In genomic region chr10:77649333-77650331, GRCh38 we compare ENCODE assay signal across 20 cellular contexts. TPM values are rescaled to one million over a fixed set of nuclear protein-coding genes. Genes with fewer than 3 reads are reported as not detected.
DNase-seq lines count a peak whose midpoint lies in the region; ATAC-seq and TF ChIP-seq lines count a peak whose summit lies in the region.
"Had no signal": no experiment of that assay in that cellular context is flagged by ENCODE, and none has a peak within 500 bp of the region (broad histone marks: within the 10 kb centered on the region; RNA-seq: fewer than 3 reads in every experiment).

No MANE protein-coding gene starts in this region.

- no peaks in the 10 kb centered on the region for H3K4me1 ChIP-seq in HAP-1

- H3K4me3 ChIP-seq in iPS-18c (ENCODE audit: insufficient read depth, low read depth, low read length) (peak overlapping the region; percentile 5; the same call in 1 of the 2 replicates), HAP-1 (no peak overlapping the region)

- H3K27ac Mint-ChIP-seq in activated naive CD4-positive, alpha-beta T cell treated with anti-CD3 and anti-CD28 coated beads for 36 hours = no peak overlapping the region
- H3K27ac Mint-ChIP-seq: activated T-helper 17 cell treated with anti-CD3 and anti-CD28 coated beads, Interleukin-2, amount 50 U/mL, for 72 hours; nephron progenitor cell had no signal

- TF ChIP-seq POLR2A in GM18505 (IDR thresholded peaks at IDR 0.05; ENCODE audit: borderline replicate concordance, extremely low read depth, insufficient read depth, insufficient read length) = no peak

- DNase-seq in HuH-7 (ENCODE audit: low spot score) = peak; percentile 21
- DNase-seq in cerebellum (ENCODE audit: low spot score) = no peak
- DNase-seq in activated naive CD4-positive, alpha-beta T cell treated with anti-CD3 and anti-CD28 coated beads for 36 hours = no peak
- no peak for DNase-seq in HAP-1 (ENCODE audit: low spot score in 2 of 2)
- DNase-seq: amniotic stem cell; COR-L47; foreskin keratinocyte; GDM1; KBM-7; mesenchymal stem cell; NCI-H1417 treated with DMSO at 0.1 percent for 48 hours; nephron progenitor cell; stimulated activated CD4-positive, alpha-beta T cell treated with anti-CD3 and anti-CD28 coated beads, Interleukin-1b, Interleukin-23, amount 100 ng/mL, for 48 hours; WERI-Rb-1 had no signal

- H3K9me3 Mint-ChIP-seq in activated naive CD4-positive, alpha-beta T cell treated with anti-CD3 and anti-CD28 coated beads for 36 hours = peaks cover 3% of the 10 kb centered on the region
- H3K9me3 Mint-ChIP-seq: activated T-helper 17 cell treated with anti-CD3 and anti-CD28 coated beads, Interleukin-2, amount 50 U/mL, for 72 hours had no signal

- H3K27me3 ChIP-seq in HAP-1 (ENCODE audit: low read depth) = 0 out of 2 replicates have a peak, but pooled peaks cover 2% of the 10 kb centered on the region

- H3K9me3 ChIP-seq in iPS-18c (ENCODE audit: control insufficient read depth, insufficient read depth, low read length) = no peaks in the 10 kb centered on the region
- no peaks in the 10 kb centered on the region for H3K9me3 ChIP-seq in HAP-1

- H3K36me3 Mint-ChIP-seq in activated naive CD4-positive, alpha-beta T cell treated with anti-CD3 and anti-CD28 coated beads for 36 hours (ENCODE audit: low read depth) = no peaks in the 10 kb centered on the region

- ATAC-seq in GM18505 (IDR thresholded peaks at IDR 0.05; ENCODE audit: unreplicated experiment) (peak; percentile 59), GM21515 (IDR thresholded peaks at IDR 0.05; ENCODE audit: unreplicated experiment) (peak; percentile 54), HG02763 (IDR thresholded peaks at IDR 0.05; ENCODE audit: unreplicated experiment) (no peak)
- ATAC-seq: activated T-helper 17 cell treated with anti-CD3 and anti-CD28 coated beads, Interleukin-2, amount 50 U/mL, for 72 hours; foreskin keratinocyte; Panc1 had no signal

- no peaks in the 10 kb centered on the region for H3K36me3 ChIP-seq in HAP-1 (replicated peaks)
- H3K36me3 ChIP-seq: WERI-Rb-1 had no signal

- intact Hi-C loops in activated naive CD4-positive, alpha-beta T cell treated with anti-CD3 and anti-CD28 coated beads for 36 hours (cut with micrococcal nuclease) = no loop called here

- CTCF ChIA-PET in activated naive CD4-positive, alpha-beta T cell treated with anti-CD3 and anti-CD28 coated beads for 36 hours (lab: Charles Lee) = no interaction called here

- peaks cover 21% of the 10 kb centered on the region for H3K27me3 Mint-ChIP-seq in activated naive CD4-positive, alpha-beta T cell treated with anti-CD3 and anti-CD28 coated beads for 36 hours (ENCODE audit: low read depth)

- no peak overlapping the region for H3K4me3 Mint-ChIP-seq in activated naive CD4-positive, alpha-beta T cell treated with anti-CD3 and anti-CD28 coated beads for 36 hours
- H3K4me3 Mint-ChIP-seq: activated T-helper 17 cell treated with anti-CD3 and anti-CD28 coated beads, Interleukin-2, amount 50 U/mL, for 72 hours; nephron progenitor cell had no signal

- in situ Hi-C loops in HAP-1 (cut with MboI; ENCODE audit: low sequenced_read_pairs) = no loop called here

- no peaks in the 10 kb centered on the region for H3K4me1 Mint-ChIP-seq in activated naive CD4-positive, alpha-beta T cell treated with anti-CD3 and anti-CD28 coated beads for 36 hours (ENCODE audit: low read depth)
- H3K4me1 Mint-ChIP-seq: activated T-helper 17 cell treated with anti-CD3 and anti-CD28 coated beads, Interleukin-2, amount 50 U/mL, for 72 hours; nephron progenitor cell had no signal

RNA-seq across cellular contexts. Expression of gene KCNMA1, which starts 12.0 kb away (rescaled TPM):
- 109 TPM for total RNA-seq in cerebellum
- total RNA-seq in activated naive CD4-positive, alpha-beta T cell treated with anti-CD3 and anti-CD28 coated beads for 36 hours = not detected

Comparison
In these comparisons a context has a peak if more than half of its experiments do, and no peak if none do; other contexts are left out.
1. RNA of gene KCNMA1, which starts 12.0 kb away (total RNA-seq): 109 TPM in cerebellum (single experiment); not detected in activated naive CD4-positive, alpha-beta T cell treated with anti-CD3 and anti-CD28 coated beads for 36 hours; every median in the first group is over 100 times any median in the second.